Comparison of ENCODE assay signal across 26 cellular contexts in genomic region chr10:21889477-21890275, GRCh38.
A peak's percentile ranks its signal among the peaks of the same experiment; 100 is the strongest.
DNase-seq lines count a peak whose midpoint lies in the region; ATAC-seq and TF ChIP-seq lines count a peak whose summit lies in the region.
"Had no signal": no experiment of that assay in that cellular context is flagged by ENCODE, and none has a peak within 500 bp of the region (broad histone marks: within the 10 kb centered on the region; RNA-seq: fewer than 3 reads in every experiment).

No MANE protein-coding gene starts in this region.

- peaks cover 0 to 48% (median 23%) of the 10 kb centered on the region in 4 donors for H3K9me3 ChIP-seq in esophagus muscularis mucosa
- H3K9me3 ChIP-seq in aorta (ENCODE audit: control insufficient read depth, low read length) = peaks cover 2% of the 10 kb centered on the region
- H3K9me3 ChIP-seq: ovary had no signal

- H3K36me3 ChIP-seq in GM06990 (ENCODE audit: control insufficient read depth, insufficient read depth, low read length) = no peaks in the 10 kb centered on the region
- peaks cover 0 to 22% (median 15%) of the 10 kb centered on the region in 4 donors for H3K36me3 ChIP-seq in esophagus muscularis mucosa
- peaks cover 0 to 3% of the 10 kb centered on the region in 2 donors for H3K36me3 ChIP-seq in aorta (ENCODE audit: control insufficient read depth in 1 of 2, insufficient read depth in 2 of 2, low read length in 1 of 2)
- H3K36me3 ChIP-seq: cardiac muscle cell, ovary had no signal

- no peak overlapping the region for H3K27ac ChIP-seq in esophagus muscularis mucosa (replicated peaks in 1 of 4)
- H3K27ac ChIP-seq in aorta (ENCODE audit: low read depth in 1 of 2, low read length in 2 of 2) = no peak overlapping the region
- H3K27ac ChIP-seq: cardiac muscle cell, gastroesophageal sphincter, ovary, thoracic aorta, vagina had no signal

- H3K27me3 ChIP-seq in GM06990 (replicated peaks; ENCODE audit: control insufficient read depth, insufficient read depth, low read length) (no peaks in the 10 kb centered on the region), esophagus muscularis mucosa (no peaks in the 10 kb centered on the region), aorta (ENCODE audit: control insufficient read depth in 1 of 2, insufficient read depth in 2 of 2, low read length in 1 of 2) (no peaks in the 10 kb centered on the region)
- H3K27me3 ChIP-seq: cardiac muscle cell, gastroesophageal sphincter, ovary, vagina had no signal

- TF ChIP-seq CTCF in GM06990 (IDR thresholded peaks at IDR 0.05; ENCODE audit: insufficient read depth, low read length, poor library complexity, severe bottlenecking) (no peak), esophagus muscularis mucosa (IDR thresholded peaks at IDR 0.05) (no peak)

- H3K27ac Mint-ChIP-seq in effector memory CD8-positive, alpha-beta T cell = peak overlapping the region; percentile 14 to 47
- H3K27ac Mint-ChIP-seq: activated CD4-positive, alpha-beta T cell treated with anti-CD3 and anti-CD28 coated beads for 36 hours; activated naive CD4-positive, alpha-beta T cell treated with anti-CD3 and anti-CD28 coated beads, Interleukin-2, amount 10 ng/mL, durations not matched to agents 7 days and 5 days; activated T-cell treated with anti-CD3 and anti-CD28 coated beads, Interleukin-2, amount 50 U/mL, for 72 hours; nephron; T-helper 1 cell treated with Interleukin-12 subunit alpha and Interleukin-12 subunit beta and Interleukin-4 antibody, amounts not matched to agents 30 μg/mL and 1 μg/mL, for 36 hours had no signal

- no peak for TF ChIP-seq POLR2A in esophagus muscularis mucosa (IDR thresholded peaks at IDR 0.05; ENCODE audit: low read depth)

- TF ChIP-seq EP300 in esophagus muscularis mucosa (IDR thresholded peaks at IDR 0.05) = no peak

- 95% methylated on average over 2 of the region's 2 CpGs for WGBS in esophagus muscularis mucosa
- WGBS in aorta, 2 donors = 91 to 96% methylated on average over 2 of the region's 2 CpGs

- intact Hi-C loops in esophagus muscularis mucosa (cut with DNase I) = no loop called here
- intact Hi-C loops in aorta (cut with DNase I) = no loop called here

- peaks cover 2% of the 10 kb centered on the region for H3K36me3 Mint-ChIP-seq in effector memory CD8-positive, alpha-beta T cell (ENCODE audit: insufficient read depth)

- ATAC-seq in GM19035 (IDR thresholded peaks at IDR 0.05; ENCODE audit: unreplicated experiment) (peak; percentile 16), HG03432 (IDR thresholded peaks at IDR 0.05; ENCODE audit: unreplicated experiment) (peak; percentile 25), aorta (ENCODE audit: low FRiP score) (no peak), HG03139 (IDR thresholded peaks at IDR 0.05; ENCODE audit: unreplicated experiment) (no peak)
- peak; percentile 45 for ATAC-seq in effector memory CD8-positive, alpha-beta T cell (replicated peaks)
- ATAC-seq: activated T-cell treated with anti-CD3 and anti-CD28 coated beads, Interleukin-2, amount 50 U/mL, for 72 hours; gastroesophageal sphincter; right cardiac atrium had no signal

- DNase-seq in GM06990 (ENCODE audit: extremely low read depth, insufficient read length) (peak; percentile 29), esophagus muscularis mucosa (ENCODE audit: extremely low spot score) (no peak), NCI-H2196 treated with DMSO at 0.1 percent for 48 hours (lab: John Stamatoyannopoulos, UW; ENCODE audit: unreplicated experiment) (no peak), aorta (no peak)
- no peak for DNase-seq in effector memory CD8-positive, alpha-beta T cell
- DNase-seq: C1 segment of cervical spinal cord; Calu3; hypothalamus; KG1; NCI-H2171 treated with DMSO at 0.1 percent for 48 hours; ovary; right cardiac atrium; stimulated activated CD4-positive, alpha-beta T cell treated with anti-CD3 and anti-CD28 coated beads, Interleukin-4, amount 100 ng/mL, for 24 hours; stimulated activated naive CD4-positive, alpha-beta T cell treated with Interleukin-2 at 50 U/mL for 16 hours had no signal

- H3K4me3 Mint-ChIP-seq in effector memory CD8-positive, alpha-beta T cell = peak overlapping the region; percentile 9 to 54
- H3K4me3 Mint-ChIP-seq: activated CD4-positive, alpha-beta T cell treated with anti-CD3 and anti-CD28 coated beads for 36 hours; activated naive CD4-positive, alpha-beta T cell treated with anti-CD3 and anti-CD28 coated beads, Interleukin-2, amount 10 ng/mL, durations not matched to agents 7 days and 5 days; nephron; T-helper 1 cell treated with Interleukin-12 subunit alpha and Interleukin-12 subunit beta and Interleukin-4 antibody, amounts not matched to agents 30 μg/mL and 1 μg/mL, for 36 hours had no signal

- H3K4me3 ChIP-seq in GM06990 (replicated peaks; ENCODE audit: low read depth, low read length) (0 out of 2 replicates have a peak overlapping the region, but pooled peaks have one; percentile 15), esophagus muscularis mucosa (no peak overlapping the region), aorta (ENCODE audit: low read length in 2 of 2) (no peak overlapping the region)
- H3K4me3 ChIP-seq: cardiac muscle cell, gastroesophageal sphincter, ovary, thoracic aorta, vagina had no signal

- peaks cover 45 to 66% of the 10 kb centered on the region in 2 donors for H3K4me1 Mint-ChIP-seq in effector memory CD8-positive, alpha-beta T cell (ENCODE audit: low read depth in 2 of 2)
- H3K4me1 Mint-ChIP-seq: nephron had no signal

- no peaks in the 10 kb centered on the region for H3K4me1 ChIP-seq in esophagus muscularis mucosa
- H3K4me1 ChIP-seq in aorta (ENCODE audit: control insufficient read depth in 1 of 2, insufficient read depth in 2 of 2, low read length in 2 of 2) = no peaks in the 10 kb centered on the region
- H3K4me1 ChIP-seq: gastroesophageal sphincter, vagina had no signal

- no peaks in the 10 kb centered on the region for H3K27me3 Mint-ChIP-seq in effector memory CD8-positive, alpha-beta T cell
- H3K27me3 Mint-ChIP-seq: activated CD4-positive, alpha-beta T cell treated with anti-CD3 and anti-CD28 coated beads for 36 hours; activated naive CD4-positive, alpha-beta T cell treated with anti-CD3 and anti-CD28 coated beads, Interleukin-2, amount 10 ng/mL, durations not matched to agents 7 days and 5 days had no signal

- peaks cover 4 to 25% of the 10 kb centered on the region in 2 donors for H3K9me3 Mint-ChIP-seq in effector memory CD8-positive, alpha-beta T cell

Comparison
In these comparisons a context has a peak if more than half of its experiments do, and no peak if none do; other contexts are left out.
1. ATAC-seq: peak in GM19035 (single experiment), HG03432 (single experiment) and effector memory CD8-positive, alpha-beta T cell (single experiment); none in aorta (single experiment) and HG03139 (single experiment).